1 cellular context compared by ENCODE assay signal in genomic region chr17:7989781-7990655, GRCh38.
A peak's percentile ranks its signal among the peaks of the same experiment; 100 is the strongest.
TF ChIP-seq lines count a peak whose summit lies in the region.

No MANE protein-coding gene starts in this region.

TF ChIP-seq in HepG2, 621 proteins besides CTCF, POLR2A, EP300 and RAD21 (continued from another document and continues in another):
- TF ChIP-seq ZBTB40 (IDR thresholded peaks at IDR 0.05) (no peak), ZBTB40 (CRISPR knock-in tag; IDR thresholded peaks at IDR 0.05) (no peak), GLI4 (CRISPR knock-in tag; IDR thresholded peaks at IDR 0.05; ENCODE audit: borderline replicate concordance) (no peak; the same call in 1 of the 2 replicates), FOXM1 (CRISPR knock-in tag; IDR thresholded peaks at IDR 0.05) (no peak), ZMAT5 (CRISPR knock-in tag; IDR thresholded peaks at IDR 0.05; ENCODE audit: borderline replicate concordance, low read depth) (no peak), ISX (CRISPR knock-in tag; conservative IDR thresholded peaks at IDR 0.05) (no peak), TRIM22 (IDR thresholded peaks at IDR 0.05) (no peak), ARID5B (CRISPR knock-in tag; IDR thresholded peaks at IDR 0.05) (0 out of 2 replicates have a peak, but pooled peaks have one; percentile 31), ZNF234 (CRISPR knock-in tag; conservative IDR thresholded peaks at IDR 0.05) (no peak), ZSCAN29 (CRISPR knock-in tag; conservative IDR thresholded peaks at IDR 0.05) (no peak), TFAP4 (IDR thresholded peaks at IDR 0.05; ENCODE audit: borderline replicate concordance, low read depth) (no peak), NRL (CRISPR knock-in tag; IDR thresholded peaks at IDR 0.05; ENCODE audit: borderline replicate concordance) (no peak), CSRNP1 (CRISPR knock-in tag; IDR thresholded peaks at IDR 0.05) (peak; percentile 77; the same call in 1 of the 2 replicates), HMGXB3 (CRISPR knock-in tag; IDR thresholded peaks at IDR 0.05; ENCODE audit: borderline replicate concordance) (no peak), KMT2A (CRISPR knock-in tag; IDR thresholded peaks at IDR 0.05) (no peak), SNAPC2 (CRISPR knock-in tag; IDR thresholded peaks at IDR 0.05) (no peak), HNF1B (CRISPR knock-in tag; IDR thresholded peaks at IDR 0.05) (peak; percentile 78), AFF4 (CRISPR knock-in tag; IDR thresholded peaks at IDR 0.05) (no peak), NFE2L2 (IDR thresholded peaks at IDR 0.05; ENCODE audit: low read length) (no peak), CBX2 (IDR thresholded peaks at IDR 0.05; ENCODE audit: low read depth, low read length) (no peak), CBX2 (CRISPR knock-in tag; IDR thresholded peaks at IDR 0.05; ENCODE audit: low read depth) (peak; percentile 69; the same call in 1 of the 2 replicates), HOXD1 (CRISPR knock-in tag; IDR thresholded peaks at IDR 0.05) (no peak)
